ENCODE assay signal across 32 cellular contexts in genomic region chr6:49333345-49334120, GRCh38.
A peak's percentile ranks its signal among the peaks of the same experiment; 100 is the strongest.
DNase-seq lines count a peak whose midpoint lies in the region; ATAC-seq and TF ChIP-seq lines count a peak whose summit lies in the region.
"Had no signal": no experiment of that assay in that cellular context is flagged by ENCODE, and none has a peak within 500 bp of the region (broad histone marks: within the 10 kb centered on the region; RNA-seq: fewer than 3 reads in every experiment).

No MANE protein-coding gene starts in this region.

- no peak overlapping the region for H3K4me3 Mint-ChIP-seq in osteocyte (ENCODE audit: unreplicated experiment)
- H3K4me3 Mint-ChIP-seq: activated CD4-positive, alpha-beta T cell treated with anti-CD3 and anti-CD28 coated beads for 36 hours; activated naive CD8-positive, alpha-beta T cell treated with anti-CD3 and anti-CD28 coated beads for 36 hours; CD4-positive, alpha-beta T cell; effector memory CD8-positive, alpha-beta T cell; H9; naive B cell had no signal

- H3K4me1 ChIP-seq in IMR-90 (ENCODE audit: control insufficient read depth, insufficient read depth, low read length) = no peaks in the 10 kb centered on the region
- H3K4me1 ChIP-seq: ascending aorta, right lobe of liver, SJCRH30 had no signal

- H2BK20ac ChIP-seq in IMR-90 (ENCODE audit: low read depth, low read length) = no peak overlapping the region

- H3K4ac ChIP-seq in IMR-90 (ENCODE audit: low read depth, low read length) = no peak overlapping the region

- H4K5ac ChIP-seq in IMR-90 (ENCODE audit: low read depth, low read length) = no peak overlapping the region

- in situ Hi-C loops in IMR-90 (cut with MboI; ENCODE audit: low sequenced_read_pairs) = no loop called here

- H3K36me3 Mint-ChIP-seq in osteocyte (ENCODE audit: unreplicated experiment) = no peaks in the 10 kb centered on the region
- H3K36me3 Mint-ChIP-seq: activated naive CD8-positive, alpha-beta T cell treated with anti-CD3 and anti-CD28 coated beads for 36 hours; naive B cell had no signal

- BruUV-seq in IMR-90 (replicated peaks; lab: Mats Ljungman, UMichigan) = no TSS peak

- no peak overlapping the region for H2AK5ac ChIP-seq in IMR-90 (ENCODE audit: low read depth, low read length)

- H2AK9ac ChIP-seq in IMR-90 (replicated peaks; ENCODE audit: low read depth, low read length, poor library complexity) = no peak overlapping the region

- no peak overlapping the region for H3K9ac ChIP-seq in IMR-90 (ENCODE audit: low read depth, low read length)
- no peak overlapping the region for H3K9ac ChIP-seq in SK-N-MC (ENCODE audit: insufficient read length)

- intact Hi-C loops in IMR-90 (cut with micrococcal nuclease) = no loop called here
- intact Hi-C loops in left ventricle myocardium superior (cut with micrococcal nuclease) = no loop called here

- no peaks in the 10 kb centered on the region for H3K79me1 ChIP-seq in IMR-90 (ENCODE audit: low read depth in 1 of 2, low read length in 2 of 2)

- H3K56ac ChIP-seq in IMR-90 (ENCODE audit: extremely low read depth, insufficient read depth, low read length) = no peak overlapping the region

- H3K27ac Mint-ChIP-seq in osteocyte (ENCODE audit: unreplicated experiment) = peak overlapping the region; percentile 54
- H3K27ac Mint-ChIP-seq: activated CD4-positive, alpha-beta T cell treated with anti-CD3 and anti-CD28 coated beads for 36 hours; activated naive CD8-positive, alpha-beta T cell treated with anti-CD3 and anti-CD28 coated beads for 36 hours; CD4-positive, alpha-beta T cell; effector memory CD8-positive, alpha-beta T cell; naive B cell had no signal

- peaks cover 21% of the 10 kb centered on the region for H3K9me3 Mint-ChIP-seq in osteocyte (ENCODE audit: unreplicated experiment)
- H3K9me3 Mint-ChIP-seq: CD4-positive, alpha-beta T cell had no signal

- no peaks in the 10 kb centered on the region for H3K27me3 ChIP-seq in IMR-90 (ENCODE audit: control insufficient read depth, insufficient read depth, low read length)
- H3K27me3 ChIP-seq: ascending aorta, neutrophil, right lobe of liver, SJCRH30, tibial artery had no signal

- no peak overlapping the region for H4K8ac ChIP-seq in IMR-90 (ENCODE audit: low read depth in 2 of 2, low read length in 2 of 2)

- CTCF ChIA-PET in IMR-90 (lab: Yijun Ruan, JAX) = interaction anchor here (1.6 kb wide), 1 partner anchor 12 kb away, joined by 3 read pairs; no protein-coding TSS in a partner anchor

- no peak overlapping the region for H2BK5ac ChIP-seq in IMR-90 (ENCODE audit: low read depth, low read length, poor library complexity, severe bottlenecking)

- H3K4me3 ChIP-seq in IMR-90 (ENCODE audit: insufficient read depth, low read depth, low read length) (no peak overlapping the region), SK-N-MC (no peak overlapping the region), fibroblast of mammary gland (ENCODE audit: control insufficient read depth, low read depth, low read length) (no peak overlapping the region)
- H3K4me3 ChIP-seq: ascending aorta, coronary artery, GM12878, right lobe of liver, SJCRH30, tibial artery had no signal

- H3K27ac ChIP-seq in IMR-90 (ENCODE audit: insufficient read depth, low read length) (no peak overlapping the region), SK-N-MC (peak overlapping the region; percentile 74)
- H3K27ac ChIP-seq: ascending aorta, coronary artery, neutrophil, right lobe of liver, SJCRH30, tibial artery, VCaP had no signal

- no peaks in the 10 kb centered on the region for H3K27me3 Mint-ChIP-seq in osteocyte (ENCODE audit: unreplicated experiment)
- H3K27me3 Mint-ChIP-seq: activated CD4-positive, alpha-beta T cell treated with anti-CD3 and anti-CD28 coated beads for 36 hours; activated naive CD8-positive, alpha-beta T cell treated with anti-CD3 and anti-CD28 coated beads for 36 hours; CD4-positive, alpha-beta T cell; effector memory CD8-positive, alpha-beta T cell had no signal

- H2AFZ ChIP-seq in IMR-90 (replicated peaks; ENCODE audit: low read length, poor library complexity) = no peak overlapping the region

- no peak overlapping the region for H4K91ac ChIP-seq in IMR-90 (ENCODE audit: insufficient read depth, low read depth, low read length)

- no CpG with 5 or more reads among the region's 4 CpGs for WGBS in IMR-90 (ENCODE audit: extremely low coverage in 2 of 2, insufficient read length in 1 of 2), 2 experiments

- H3K4me2 ChIP-seq in IMR-90 (ENCODE audit: low read depth, low read length) = no peak overlapping the region

- H3K23ac ChIP-seq in IMR-90 (ENCODE audit: low read depth, low read length) = no peak overlapping the region

- H2BK15ac ChIP-seq in IMR-90 (ENCODE audit: low read depth, low read length) = no peak overlapping the region

- TF ChIP-seq CTCF in IMR-90 (conservative IDR thresholded peaks at IDR 0.05; ENCODE audit: low read depth, low read length) (no peak), fibroblast of mammary gland (conservative IDR thresholded peaks at IDR 0.05; ENCODE audit: control insufficient read depth, insufficient read depth, low read depth, low read length) (no peak), osteocyte (IDR thresholded peaks at IDR 0.05) (no peak)

- no peak for TF ChIP-seq RAD21 in IMR-90 (IDR thresholded peaks at IDR 0.05; ENCODE audit: low read length)

- H3K14ac ChIP-seq in IMR-90 (replicated peaks; ENCODE audit: low read depth, low read length) = no peak overlapping the region

- H3K9me3 ChIP-seq in IMR-90 (ENCODE audit: control insufficient read depth, insufficient read depth, low read length) = no peaks in the 10 kb centered on the region; the same call in 1 of the 2 replicates
- H3K9me3 ChIP-seq in SK-N-MC (ENCODE audit: low read depth, low read length) = 0 out of 2 replicates have a peak, but pooled peaks cover 3% of the 10 kb centered on the region
- H3K9me3 ChIP-seq: ascending aorta, neutrophil, right lobe of liver, SJCRH30, tibial artery had no signal

- H3K18ac ChIP-seq in IMR-90 (ENCODE audit: low read depth, low read length) = no peak overlapping the region

- DNase-seq in IMR-90 (peak; percentile 31), SK-N-MC (ENCODE audit: low read depth, low spot score) (no peak), fibroblast of mammary gland (ENCODE audit: low read depth) (peak; percentile 43), osteocyte (ENCODE audit: extremely low spot score, unreplicated experiment) (no peak), amygdala (lab: John Stamatoyannopoulos, UW) (no peak), left ventricle myocardium superior (no peak)
- DNase-seq: activated CD4-positive, alpha-beta T cell treated with anti-CD3 and anti-CD28 coated beads for 36 hours; activated CD8-positive, alpha-beta memory T cell treated with anti-CD3 and anti-CD28 coated beads for 24 hours; activated effector memory CD4-positive, alpha-beta T cell treated with Interleukin-2 at 50 U/mL for 16 hours; activated naive CD8-positive, alpha-beta T cell treated with anti-CD3 and anti-CD28 coated beads for 36 hours; caudate nucleus; CD4-positive, alpha-beta T cell; effector memory CD8-positive, alpha-beta T cell; H9; islet precursor cell; Kasumi-1; naive B cell; NCI-H146; NCI-H345; NCI-H748 treated with DMSO at 0.1 percent for 48 hours; right lobe of liver; SJCRH30; stimulated activated CD4-positive, alpha-beta T cell treated with anti-CD3 and anti-CD28 coated beads, Interleukin-2, amount 100 ng/mL, for 48 hours; T-helper 9 cell; tibial artery had no signal

- TF ChIP-seq POLR2A in IMR-90 (IDR thresholded peaks at IDR 0.05; ENCODE audit: low read depth, low read length) = no peak

- no peak for ATAC-seq in IMR-90 (ENCODE audit: low read depth)
- ATAC-seq in HG02678 (IDR thresholded peaks at IDR 0.05; ENCODE audit: unreplicated experiment) = no peak
- no peak for ATAC-seq in GM21526 (IDR thresholded peaks at IDR 0.05; ENCODE audit: low FRiP score, unreplicated experiment)
- ATAC-seq in left ventricle myocardium superior = no peak
- ATAC-seq: activated CD4-positive, alpha-beta T cell treated with anti-CD3 and anti-CD28 coated beads for 36 hours; effector memory CD8-positive, alpha-beta T cell; GM12878; right lobe of liver had no signal

- dilution Hi-C loops in IMR-90 (cut with HindIII; ENCODE audit: low sequenced_read_pairs, unreplicated experiment) = no loop called here

- H3K36me3 ChIP-seq in IMR-90 (ENCODE audit: control insufficient read depth, insufficient read depth, low read length) (no peaks in the 10 kb centered on the region), SK-N-MC (ENCODE audit: insufficient read depth, low read length) (no peaks in the 10 kb centered on the region)
- H3K36me3 ChIP-seq: ascending aorta, neutrophil, right lobe of liver, SJCRH30, tibial artery had no signal

- H2BK120ac ChIP-seq in IMR-90 (ENCODE audit: low read depth, low read length) = no peak overlapping the region

- no peaks in the 10 kb centered on the region for H4K20me1 ChIP-seq in IMR-90 (ENCODE audit: insufficient read depth, low read length)

- POLR2A ChIA-PET in IMR-90 (lab: Charles Lee; ENCODE audit: unreplicated experiment) = no interaction called here

- peaks cover 13% of the 10 kb centered on the region for H3K4me1 Mint-ChIP-seq in osteocyte (ENCODE audit: unreplicated experiment)
- H3K4me1 Mint-ChIP-seq: activated CD4-positive, alpha-beta T cell treated with anti-CD3 and anti-CD28 coated beads for 36 hours; activated naive CD8-positive, alpha-beta T cell treated with anti-CD3 and anti-CD28 coated beads for 36 hours; naive B cell had no signal

- no peaks in the 10 kb centered on the region for H3K9me1 ChIP-seq in IMR-90 (ENCODE audit: insufficient read depth, low read length)

TF ChIP-seq in IMR-90, 13 proteins besides CTCF, POLR2A, EP300 and RAD21 (continues in another document):
- TF ChIP-seq MAZ (IDR thresholded peaks at IDR 0.05; ENCODE audit: borderline replicate concordance, low read depth, low read length) (no peak), NFE2L2 (IDR thresholded peaks at IDR 0.05; ENCODE audit: low read depth, low read length) (no peak), MXI1 (IDR thresholded peaks at IDR 0.05; ENCODE audit: borderline replicate concordance, low read depth, low read length) (no peak), MAFK (IDR thresholded peaks at IDR 0.05; ENCODE audit: low read depth, low read length) (no peak), FOS (IDR thresholded peaks at IDR 0.05; ENCODE audit: low read depth, low read length) (no peak), CHD1 (IDR thresholded peaks at IDR 0.05; ENCODE audit: low read depth, low read length) (no peak), CEBPB (IDR thresholded peaks at IDR 0.05; ENCODE audit: low read depth, low read length) (no peak), SMC3 (IDR thresholded peaks at IDR 0.05; ENCODE audit: low read depth, low read length) (no peak), RCOR1 (IDR thresholded peaks at IDR 0.05; ENCODE audit: insufficient replicate concordance, low read length) (no peak)
- TF ChIP-seq, protein P1, sequence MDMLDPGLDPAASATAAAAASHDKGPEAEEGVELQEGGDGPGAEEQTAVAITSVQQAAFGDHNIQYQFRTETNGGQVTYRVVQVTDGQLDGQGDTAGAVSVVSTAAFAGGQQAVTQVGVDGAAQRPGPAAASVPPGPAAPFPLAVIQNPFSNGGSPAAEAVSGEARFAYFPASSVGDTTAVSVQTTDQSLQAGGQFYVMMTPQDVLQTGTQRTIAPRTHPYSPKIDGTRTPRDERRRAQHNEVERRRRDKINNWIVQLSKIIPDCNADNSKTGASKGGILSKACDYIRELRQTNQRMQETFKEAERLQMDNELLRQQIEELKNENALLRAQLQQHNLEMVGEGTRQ (IDR thresholded peaks at IDR 0.05; ENCODE audit: low read depth, low read length) = no peak

Comparison
In these comparisons a context has a peak if more than half of its experiments do, and no peak if none do; other contexts are left out.
1. DNase-seq: peak in IMR-90 (single experiment) and fibroblast of mammary gland (single experiment); none in SK-N-MC (single experiment), osteocyte (single experiment), amygdala (0 of 56) and left ventricle myocardium superior (single experiment).